Comparison of ENCODE assay signal across 8 cellular contexts in genomic region chr1:32964461-32965250, GRCh38. TPM values are rescaled to one million over a fixed set of nuclear protein-coding genes. Genes with fewer than 3 reads are reported as not detected.
DNase-seq lines count a peak whose midpoint lies in the region; ATAC-seq lines count a peak whose summit lies in the region.

TSS of gene RNF19B (minus strand) at chr1:32964809. CDS start at chr1:32964685, 124 bp downstream.

- H3K4me3 ChIP-seq in naive thymus-derived CD4-positive, alpha-beta T cell (ENCODE audit: low read length): peak within 1 kb of the TSS; percentile 67

- POLR2A ChIA-PET in naive thymus-derived CD4-positive, alpha-beta T cell (lab: Charles Lee): interaction anchor here (0.6 to 4.3 kb wide), 22 partner anchors 8 to 314 kb away, joined by 3 to 76 read pairs (median 4); partner anchors contain the start of genes AZIN2, RBBP4, TRIM62 and ZBTB8OS

- intact Hi-C loops in activated T-helper 1 cell treated with anti-CD3 and anti-CD28 coated beads, Interleukin-12 subunit alpha, Interleukin-12 subunit beta, Interleukin-2, Interleukin-4 antibody, amounts not matched to agents 30 ng/mL and 10 ng/mL and 1 ng/mL, durations not matched to agents 14 hours and 24 hours and 36 hours (cut with micrococcal nuclease): loop anchor here (1.0 to 2.0 kb wide), 7 partner anchors 17 to 163 kb away; partner anchors contain the start of genes AK2, AZIN2, S100PBP and YARS1
- intact Hi-C loops in naive thymus-derived CD4-positive, alpha-beta T cell (cut with micrococcal nuclease): loop anchor here (1.0 to 2.0 kb wide), 11 partner anchors 17 to 386 kb away; partner anchors contain the start of genes AK2 (in 1 of the 2), AZIN2 (in 1 of the 2), S100PBP (in 1 of the 2) and TRIM62 (in 1 of the 2)

- H3K27me3 Mint-ChIP-seq in activated T-helper 1 cell treated with anti-CD3 and anti-CD28 coated beads, Interleukin-12 subunit alpha, Interleukin-12 subunit beta, Interleukin-2, Interleukin-4 antibody, amounts not matched to agents 30 ng/mL and 10 ng/mL and 1 ng/mL, durations not matched to agents 14 hours and 24 hours and 36 hours (ENCODE audit: insufficient read depth): peaks cover 1% of the 10 kb centered on the region
- peaks cover 0 to 3% (median 0%) of the 10 kb centered on the region in 5 donors for H3K27me3 Mint-ChIP-seq in naive thymus-derived CD4-positive, alpha-beta T cell
- peaks cover 0 to 4% of the 10 kb centered on the region in 2 donors for H3K27me3 Mint-ChIP-seq in stimulated activated naive B cell treated with anti-CD40 and anti-IgM and Interleukin-4, amounts not matched to agents 10 μg/mL and 1 μg/mL and 100 μg/mL, for 72 hours

- H3K9me3 ChIP-seq in naive thymus-derived CD4-positive, alpha-beta T cell (ENCODE audit: control insufficient read depth in 2 of 3, low read length in 3 of 3): no peaks in the 10 kb centered on the region

- DNase-seq in DMS79 treated with DMSO at 0.1 percent for 48 hours (lab: John Stamatoyannopoulos, UW): peak; percentile 95
- peak; percentile 90 to 92 for DNase-seq in Kasumi-1 (lab: John Stamatoyannopoulos, UW)
- peak; percentile 92 for DNase-seq in RPMI7951 (ENCODE audit: low read depth)
- peak; percentile 94 for DNase-seq in activated T-helper 1 cell treated with anti-CD3 and anti-CD28 coated beads, Interleukin-12 subunit alpha, Interleukin-12 subunit beta, Interleukin-2, Interleukin-4 antibody, amounts not matched to agents 30 ng/mL and 10 ng/mL and 1 ng/mL, durations not matched to agents 14 hours and 24 hours and 36 hours (ENCODE audit: low spot score)
- DNase-seq in fibroblast of gingiva (ENCODE audit: low read depth): peak; percentile 91
- DNase-seq in naive thymus-derived CD4-positive, alpha-beta T cell: peak; percentile 85 to 94 (median 90)
- DNase-seq in stimulated activated naive B cell treated with anti-CD40 and anti-IgM and Interleukin-4, amounts not matched to agents 10 μg/mL and 1 μg/mL and 100 μg/mL, for 72 hours: peak; percentile 94

- peaks cover 25% of the 10 kb centered on the region for H3K36me3 Mint-ChIP-seq in activated T-helper 1 cell treated with anti-CD3 and anti-CD28 coated beads, Interleukin-12 subunit alpha, Interleukin-12 subunit beta, Interleukin-2, Interleukin-4 antibody, amounts not matched to agents 30 ng/mL and 10 ng/mL and 1 ng/mL, durations not matched to agents 14 hours and 24 hours and 36 hours (ENCODE audit: low read depth)
- peaks cover 0 to 18% (median 0%) of the 10 kb centered on the region in 5 donors for H3K36me3 Mint-ChIP-seq in naive thymus-derived CD4-positive, alpha-beta T cell
- H3K36me3 Mint-ChIP-seq in stimulated activated naive B cell treated with anti-CD40 and anti-IgM and Interleukin-4, amounts not matched to agents 10 μg/mL and 1 μg/mL and 100 μg/mL, for 72 hours: peaks cover 0 to 2% of the 10 kb centered on the region in 2 donors

- no peaks in the 10 kb centered on the region for H3K36me3 ChIP-seq in naive thymus-derived CD4-positive, alpha-beta T cell (ENCODE audit: control insufficient read depth in 2 of 3, insufficient read depth in 3 of 3, low read length in 3 of 3)

- H3K4me1 ChIP-seq in naive thymus-derived CD4-positive, alpha-beta T cell (ENCODE audit: control insufficient read depth in 2 of 2, insufficient read depth in 2 of 2, low read length in 2 of 2): peaks cover 19 to 24% of the 10 kb centered on the region in 2 donors

- H3K27me3 ChIP-seq in naive thymus-derived CD4-positive, alpha-beta T cell (ENCODE audit: control insufficient read depth in 2 of 2, insufficient read depth in 2 of 2, low read length in 2 of 2): no peaks in the 10 kb centered on the region

- H3K4me3 Mint-ChIP-seq in activated T-helper 1 cell treated with anti-CD3 and anti-CD28 coated beads, Interleukin-12 subunit alpha, Interleukin-12 subunit beta, Interleukin-2, Interleukin-4 antibody, amounts not matched to agents 30 ng/mL and 10 ng/mL and 1 ng/mL, durations not matched to agents 14 hours and 24 hours and 36 hours: peak within 1 kb of the TSS; percentile 84
- peak within 1 kb of the TSS; percentile 88 to 93 (median 91) for H3K4me3 Mint-ChIP-seq in naive thymus-derived CD4-positive, alpha-beta T cell
- H3K4me3 Mint-ChIP-seq in stimulated activated naive B cell treated with anti-CD40 and anti-IgM and Interleukin-4, amounts not matched to agents 10 μg/mL and 1 μg/mL and 100 μg/mL, for 72 hours: peak within 1 kb of the TSS; percentile 91 to 94

- peak within 1 kb of the TSS; percentile 74 for H3K27ac ChIP-seq in naive thymus-derived CD4-positive, alpha-beta T cell (ENCODE audit: low read depth, low read length)

- ATAC-seq in GM21825 (IDR thresholded peaks at IDR 0.05; ENCODE audit: unreplicated experiment): peak; percentile 79
- ATAC-seq in naive thymus-derived CD4-positive, alpha-beta T cell: peak; percentile 97
- peak; percentile 93 for ATAC-seq in stimulated activated naive B cell treated with anti-CD40 and anti-IgM and Interleukin-4, amounts not matched to agents 10 μg/mL and 1 μg/mL and 100 μg/mL, for 72 hours (replicated peaks)

- CTCF ChIA-PET in naive thymus-derived CD4-positive, alpha-beta T cell (lab: Charles Lee): interaction anchor here (1.1 kb wide), 1 partner anchor 16 kb away, joined by 3 read pairs; no protein-coding TSS in a partner anchor

- no peaks in the 10 kb centered on the region for H3K9me3 Mint-ChIP-seq in activated T-helper 1 cell treated with anti-CD3 and anti-CD28 coated beads, Interleukin-12 subunit alpha, Interleukin-12 subunit beta, Interleukin-2, Interleukin-4 antibody, amounts not matched to agents 30 ng/mL and 10 ng/mL and 1 ng/mL, durations not matched to agents 14 hours and 24 hours and 36 hours
- peaks cover 0 to 2% (median 0%) of the 10 kb centered on the region in 11 donors for H3K9me3 Mint-ChIP-seq in naive thymus-derived CD4-positive, alpha-beta T cell
- no peaks in the 10 kb centered on the region for H3K9me3 Mint-ChIP-seq in stimulated activated naive B cell treated with anti-CD40 and anti-IgM and Interleukin-4, amounts not matched to agents 10 μg/mL and 1 μg/mL and 100 μg/mL, for 72 hours

- peak within 1 kb of the TSS; percentile 86 for H3K27ac Mint-ChIP-seq in activated T-helper 1 cell treated with anti-CD3 and anti-CD28 coated beads, Interleukin-12 subunit alpha, Interleukin-12 subunit beta, Interleukin-2, Interleukin-4 antibody, amounts not matched to agents 30 ng/mL and 10 ng/mL and 1 ng/mL, durations not matched to agents 14 hours and 24 hours and 36 hours
- peak within 1 kb of the TSS; percentile 71 to 96 (median 90) for H3K27ac Mint-ChIP-seq in naive thymus-derived CD4-positive, alpha-beta T cell
- H3K27ac Mint-ChIP-seq in stimulated activated naive B cell treated with anti-CD40 and anti-IgM and Interleukin-4, amounts not matched to agents 10 μg/mL and 1 μg/mL and 100 μg/mL, for 72 hours: peak within 1 kb of the TSS; percentile 93

- peaks cover 58% of the 10 kb centered on the region for H3K4me1 Mint-ChIP-seq in activated T-helper 1 cell treated with anti-CD3 and anti-CD28 coated beads, Interleukin-12 subunit alpha, Interleukin-12 subunit beta, Interleukin-2, Interleukin-4 antibody, amounts not matched to agents 30 ng/mL and 10 ng/mL and 1 ng/mL, durations not matched to agents 14 hours and 24 hours and 36 hours (ENCODE audit: low read depth)
- H3K4me1 Mint-ChIP-seq in naive thymus-derived CD4-positive, alpha-beta T cell: peaks cover 23 to 50% (median 37%) of the 10 kb centered on the region in 7 donors
- peaks cover 32 to 48% of the 10 kb centered on the region in 2 donors for H3K4me1 Mint-ChIP-seq in stimulated activated naive B cell treated with anti-CD40 and anti-IgM and Interleukin-4, amounts not matched to agents 10 μg/mL and 1 μg/mL and 100 μg/mL, for 72 hours

RNA-seq across cellular contexts. Expression of gene RNF19B, which starts in this region (rescaled TPM):
- 9.8 and 10.3 TPM in 2 replicates for total RNA-seq in RPMI7951 (2014; rRNA removed; shearing (Covaris generic))
- 52.1 and 56.5 TPM in 2 replicates for total RNA-seq in activated T-helper 1 cell treated with anti-CD3 and anti-CD28 coated beads, Interleukin-12 subunit alpha, Interleukin-12 subunit beta, Interleukin-2, Interleukin-4 antibody, amounts not matched to agents 30 ng/mL and 10 ng/mL and 1 ng/mL, durations not matched to agents 14 hours and 24 hours and 36 hours
- total RNA-seq in naive thymus-derived CD4-positive, alpha-beta T cell: 10 to 100 TPM; 17.1 to 58.1 (median 39.2) TPM
- polyA plus RNA-seq in naive thymus-derived CD4-positive, alpha-beta T cell: 1 to 10 TPM in 1 of 2 donors, under 1 TPM in 1; 0.58 to 2.2 TPM

Comparison
In these comparisons a context has a peak if more than half of its experiments do, and no peak if none do; other contexts are left out.
1. Peak in every context shown above with its lines: DNase-seq, ATAC-seq, H3K4me3 ChIP-seq and H3K27ac ChIP-seq.